ENCODE assay signal across 1 cellular context in the genomic region with DNA sequence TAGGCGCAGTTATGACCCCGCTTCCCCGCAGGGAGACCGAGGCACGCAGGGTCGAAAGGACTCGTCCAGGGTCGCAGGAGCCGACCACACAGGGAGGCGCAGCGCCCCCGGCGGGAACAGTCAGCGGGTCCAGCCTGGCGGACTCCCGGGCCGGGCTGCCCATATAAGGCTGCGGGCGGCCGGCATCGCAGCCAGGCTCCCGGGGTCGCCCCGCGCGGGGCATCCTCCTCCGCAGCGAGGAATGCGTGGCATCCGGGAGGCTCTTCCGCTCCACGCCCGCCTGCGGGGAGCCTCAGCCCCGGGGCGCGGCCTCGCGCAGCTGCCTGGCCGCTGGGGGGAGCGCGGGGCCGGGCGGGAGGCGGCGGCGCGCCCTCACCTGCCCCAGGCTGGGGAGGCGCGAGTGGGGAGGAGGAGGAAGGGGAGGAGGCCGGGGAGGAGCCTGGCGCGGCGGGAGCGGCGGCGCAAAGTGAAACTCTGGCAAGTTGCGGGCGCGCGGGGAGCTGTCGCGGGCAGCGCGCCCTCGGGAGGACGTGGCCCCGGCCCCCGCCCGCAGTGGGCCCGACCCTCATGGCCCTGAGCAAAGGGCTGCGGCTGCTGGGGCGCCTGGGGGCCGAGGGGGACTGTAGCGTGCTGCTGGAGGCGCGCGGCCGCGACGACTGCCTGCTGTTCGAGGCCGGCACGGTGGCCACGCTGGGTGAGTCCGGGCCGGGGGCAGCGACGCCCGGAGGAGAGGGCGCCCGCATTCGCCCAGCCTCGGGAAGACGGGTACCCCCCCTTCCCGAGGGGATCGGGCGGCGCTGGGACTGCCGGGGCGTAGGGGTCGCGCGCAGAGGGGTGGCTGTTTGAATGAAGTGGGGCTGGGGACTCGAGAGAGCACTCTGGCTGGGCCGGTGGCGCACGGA.
TF ChIP-seq lines count a peak whose summit lies in the region.

SYNJ2 (plus strand) TSS at position 469 of the 902 bp plus-strand sequence; CDS start at position 568, 99 bp downstream.

TF ChIP-seq in Ishikawa, 13 proteins besides CTCF, POLR2A, EP300 and RAD21:
- TF ChIP-seq MAX (IDR thresholded peaks at IDR 0.05) (peak; percentile 74), EGR1 (IDR thresholded peaks at IDR 0.05) (peak; percentile 82), FOXM1 (IDR thresholded peaks at IDR 0.05; ENCODE audit: borderline replicate concordance, low read depth) (no peak), CEBPB (IDR thresholded peaks at IDR 0.05) (no peak), TCF12 (IDR thresholded peaks at IDR 0.05; ENCODE audit: low read depth) (peak; percentile 51; the same call in 1 of the 2 replicates), TAF1 (IDR thresholded peaks at IDR 0.05; ENCODE audit: low read depth) (no peak; the same call in 1 of the 2 replicates), TEAD4 (IDR thresholded peaks at IDR 0.05) (peak; percentile 95), YY1 (IDR thresholded peaks at IDR 0.05; ENCODE audit: low read depth) (0 out of 2 replicates have a peak, but pooled peaks have one; percentile 8), CREB1 (IDR thresholded peaks at IDR 0.05; ENCODE audit: low read depth) (no peak), NFIC (IDR thresholded peaks at IDR 0.05) (0 out of 2 replicates have a peak, but pooled peaks have one; percentile 36), ZBTB7A (IDR thresholded peaks at IDR 0.05; ENCODE audit: low read depth) (peak; percentile 52)
- TF ChIP-seq, protein P1, sequence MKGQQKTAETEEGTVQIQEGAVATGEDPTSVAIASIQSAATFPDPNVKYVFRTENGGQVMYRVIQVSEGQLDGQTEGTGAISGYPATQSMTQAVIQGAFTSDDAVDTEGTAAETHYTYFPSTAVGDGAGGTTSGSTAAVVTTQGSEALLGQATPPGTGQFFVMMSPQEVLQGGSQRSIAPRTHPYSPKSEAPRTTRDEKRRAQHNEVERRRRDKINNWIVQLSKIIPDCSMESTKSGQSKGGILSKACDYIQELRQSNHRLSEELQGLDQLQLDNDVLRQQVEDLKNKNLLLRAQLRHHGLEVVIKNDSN (IDR thresholded peaks at IDR 0.05), result no peak
- TF ChIP-seq, protein P2, sequence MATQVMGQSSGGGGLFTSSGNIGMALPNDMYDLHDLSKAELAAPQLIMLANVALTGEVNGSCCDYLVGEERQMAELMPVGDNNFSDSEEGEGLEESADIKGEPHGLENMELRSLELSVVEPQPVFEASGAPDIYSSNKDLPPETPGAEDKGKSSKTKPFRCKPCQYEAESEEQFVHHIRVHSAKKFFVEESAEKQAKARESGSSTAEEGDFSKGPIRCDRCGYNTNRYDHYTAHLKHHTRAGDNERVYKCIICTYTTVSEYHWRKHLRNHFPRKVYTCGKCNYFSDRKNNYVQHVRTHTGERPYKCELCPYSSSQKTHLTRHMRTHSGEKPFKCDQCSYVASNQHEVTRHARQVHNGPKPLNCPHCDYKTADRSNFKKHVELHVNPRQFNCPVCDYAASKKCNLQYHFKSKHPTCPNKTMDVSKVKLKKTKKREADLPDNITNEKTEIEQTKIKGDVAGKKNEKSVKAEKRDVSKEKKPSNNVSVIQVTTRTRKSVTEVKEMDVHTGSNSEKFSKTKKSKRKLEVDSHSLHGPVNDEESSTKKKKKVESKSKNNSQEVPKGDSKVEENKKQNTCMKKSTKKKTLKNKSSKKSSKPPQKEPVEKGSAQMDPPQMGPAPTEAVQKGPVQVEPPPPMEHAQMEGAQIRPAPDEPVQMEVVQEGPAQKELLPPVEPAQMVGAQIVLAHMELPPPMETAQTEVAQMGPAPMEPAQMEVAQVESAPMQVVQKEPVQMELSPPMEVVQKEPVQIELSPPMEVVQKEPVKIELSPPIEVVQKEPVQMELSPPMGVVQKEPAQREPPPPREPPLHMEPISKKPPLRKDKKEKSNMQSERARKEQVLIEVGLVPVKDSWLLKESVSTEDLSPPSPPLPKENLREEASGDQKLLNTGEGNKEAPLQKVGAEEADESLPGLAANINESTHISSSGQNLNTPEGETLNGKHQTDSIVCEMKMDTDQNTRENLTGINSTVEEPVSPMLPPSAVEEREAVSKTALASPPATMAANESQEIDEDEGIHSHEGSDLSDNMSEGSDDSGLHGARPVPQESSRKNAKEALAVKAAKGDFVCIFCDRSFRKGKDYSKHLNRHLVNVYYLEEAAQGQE (IDR thresholded peaks at IDR 0.05; ENCODE audit: low read depth), result no peak
TF ChIP-seq in Ishikawa: peak in this region for 7.
